Comparison of ENCODE assay signal across 24 cellular contexts in genomic region chr17:394718-395095, GRCh38.
"Had no signal": no experiment of that assay in that cellular context is flagged by ENCODE, and none has a peak within 500 bp of the region (broad histone marks: within the 10 kb centered on the region; RNA-seq: fewer than 3 reads in every experiment).

No MANE protein-coding gene starts in this region.

- ATAC-seq: activated naive CD8-positive, alpha-beta T cell treated with anti-CD3 and anti-CD28 coated beads, Interleukin-2, amount 50 U/mL, for 24 hours; natural killer cell treated with Interleukin-12 subunit alpha and Interleukin-12 subunit beta and Interleukin-15 and Interleukin-18, amount 100 ng/mL, for 72 hours; stimulated activated memory B cell treated with anti-CD40 and anti-IgM and Interleukin-4, amounts not matched to agents 10 μg/mL and 1 μg/mL and 100 μg/mL, for 72 hours; stimulated activated naive CD8-positive, alpha-beta T cell treated with anti-CD3 and anti-CD28 coated beads, Interleukin-15, amount 100 ng/mL, for 72 hours had no signal

- FAIRE-seq: bronchial epithelial cell, colon, frontal cortex had no signal

- H3K27me3 ChIP-seq: left lung, vagina had no signal

- H3K4me3 Mint-ChIP-seq: activated CD4-positive, alpha-beta memory T cell treated with anti-CD3 and anti-CD28 coated beads for 36 hours; activated CD4-positive, alpha-beta T cell treated with anti-CD3 and anti-CD28 coated beads, Interleukin-2, amount 10 ng/mL, durations not matched to agents 24 days and 14 days; activated naive CD8-positive, alpha-beta T cell treated with anti-CD3 and anti-CD28 coated beads, Interleukin-2, amount 50 U/mL, for 24 hours; central memory CD8-positive, alpha-beta T cell; natural killer cell treated with Interleukin-12 subunit alpha and Interleukin-12 subunit beta and Interleukin-15 and Interleukin-18, amount 100 ng/mL, for 72 hours; stimulated activated memory B cell treated with anti-CD40 and anti-IgM and Interleukin-4, amounts not matched to agents 10 μg/mL and 1 μg/mL and 100 μg/mL, for 72 hours; stimulated activated naive CD8-positive, alpha-beta T cell treated with anti-CD3 and anti-CD28 coated beads, Interleukin-15, amount 100 ng/mL, for 72 hours; type B pancreatic cell had no signal

- H3K9me3 ChIP-seq: left lung, mucosa of descending colon, vagina had no signal

- H3K36me3 Mint-ChIP-seq: activated CD4-positive, alpha-beta memory T cell treated with anti-CD3 and anti-CD28 coated beads for 36 hours; natural killer cell treated with Interleukin-12 subunit alpha and Interleukin-12 subunit beta and Interleukin-15 and Interleukin-18, amount 100 ng/mL, for 72 hours; stimulated activated memory B cell treated with anti-CD40 and anti-IgM and Interleukin-4, amounts not matched to agents 10 μg/mL and 1 μg/mL and 100 μg/mL, for 72 hours; type B pancreatic cell had no signal

- H3K36me3 ChIP-seq: left lung, vagina had no signal

- H3K27ac Mint-ChIP-seq: activated CD4-positive, alpha-beta memory T cell treated with anti-CD3 and anti-CD28 coated beads for 36 hours; activated CD4-positive, alpha-beta T cell treated with anti-CD3 and anti-CD28 coated beads, Interleukin-2, amount 10 ng/mL, durations not matched to agents 24 days and 14 days; activated naive CD8-positive, alpha-beta T cell treated with anti-CD3 and anti-CD28 coated beads, Interleukin-2, amount 50 U/mL, for 24 hours; natural killer cell treated with Interleukin-12 subunit alpha and Interleukin-12 subunit beta and Interleukin-15 and Interleukin-18, amount 100 ng/mL, for 72 hours; progenitor cell of endocrine pancreas; stimulated activated memory B cell treated with anti-CD40 and anti-IgM and Interleukin-4, amounts not matched to agents 10 μg/mL and 1 μg/mL and 100 μg/mL, for 72 hours; stimulated activated naive CD8-positive, alpha-beta T cell treated with anti-CD3 and anti-CD28 coated beads, Interleukin-15, amount 100 ng/mL, for 72 hours; type B pancreatic cell had no signal

- H3K27me3 Mint-ChIP-seq: activated CD4-positive, alpha-beta memory T cell treated with anti-CD3 and anti-CD28 coated beads for 36 hours; activated CD4-positive, alpha-beta T cell treated with anti-CD3 and anti-CD28 coated beads, Interleukin-2, amount 10 ng/mL, durations not matched to agents 24 days and 14 days; activated naive CD8-positive, alpha-beta T cell treated with anti-CD3 and anti-CD28 coated beads, Interleukin-2, amount 50 U/mL, for 24 hours; central memory CD8-positive, alpha-beta T cell; natural killer cell treated with Interleukin-12 subunit alpha and Interleukin-12 subunit beta and Interleukin-15 and Interleukin-18, amount 100 ng/mL, for 72 hours; progenitor cell of endocrine pancreas; stimulated activated naive CD8-positive, alpha-beta T cell treated with anti-CD3 and anti-CD28 coated beads, Interleukin-15, amount 100 ng/mL, for 72 hours; type B pancreatic cell had no signal

- H3K4me1 ChIP-seq: vagina had no signal

- H3K4me1 Mint-ChIP-seq: activated naive CD8-positive, alpha-beta T cell treated with anti-CD3 and anti-CD28 coated beads, Interleukin-2, amount 50 U/mL, for 24 hours; stimulated activated memory B cell treated with anti-CD40 and anti-IgM and Interleukin-4, amounts not matched to agents 10 μg/mL and 1 μg/mL and 100 μg/mL, for 72 hours had no signal

- H3K27ac ChIP-seq: left lung, vagina had no signal

- H3K9me3 Mint-ChIP-seq: activated CD4-positive, alpha-beta memory T cell treated with anti-CD3 and anti-CD28 coated beads for 36 hours; activated CD4-positive, alpha-beta T cell treated with anti-CD3 and anti-CD28 coated beads, Interleukin-2, amount 10 ng/mL, durations not matched to agents 24 days and 14 days; activated naive CD4-positive, alpha-beta T cell treated with anti-CD3 and anti-CD28 coated beads for 36 hours; activated naive CD8-positive, alpha-beta T cell treated with anti-CD3 and anti-CD28 coated beads, Interleukin-2, amount 50 U/mL, for 24 hours; central memory CD8-positive, alpha-beta T cell; natural killer cell treated with Interleukin-12 subunit alpha and Interleukin-12 subunit beta and Interleukin-15 and Interleukin-18, amount 100 ng/mL, for 72 hours; stimulated activated memory B cell treated with anti-CD40 and anti-IgM and Interleukin-4, amounts not matched to agents 10 μg/mL and 1 μg/mL and 100 μg/mL, for 72 hours; stimulated activated naive CD8-positive, alpha-beta T cell treated with anti-CD3 and anti-CD28 coated beads, Interleukin-15, amount 100 ng/mL, for 72 hours; type B pancreatic cell had no signal

- DNase-seq: activated CD4-positive, alpha-beta memory T cell treated with anti-CD3 and anti-CD28 coated beads for 36 hours; activated CD4-positive, alpha-beta T cell treated with anti-CD3 and anti-CD28 coated beads, Interleukin-2, amount 10 ng/mL, durations not matched to agents 24 days and 14 days; activated effector memory CD4-positive, alpha-beta T cell treated with Interleukin-2 at 50 U/mL for 16 hours; activated naive CD4-positive, alpha-beta T cell treated with anti-CD3 and anti-CD28 coated beads for 36 hours; activated naive CD8-positive, alpha-beta T cell treated with anti-CD3 and anti-CD28 coated beads, Interleukin-2, amount 50 U/mL, for 24 hours; amygdala; effector memory CD4-positive, alpha-beta T cell; left lung; mucosa of descending colon; stimulated activated CD4-positive, alpha-beta T cell treated with anti-CD3 and anti-CD28 coated beads, Interleukin-4, amount 100 ng/mL, for 4 hours; stimulated activated CD8-positive, alpha-beta memory T cell treated with anti-CD3 and anti-CD28 coated beads, Interleukin-4, amount 100 ng/mL, for 48 hours; stimulated activated naive CD8-positive, alpha-beta T cell treated with anti-CD3 and anti-CD28 coated beads, Interleukin-15, amount 100 ng/mL, for 72 hours; substantia nigra had no signal

- H3K4me3 ChIP-seq: left lung, lung, mucosa of descending colon, skin epidermis, vagina had no signal
